Comparison of ENCODE assay signal across 8 cellular contexts in the genomic region with DNA sequence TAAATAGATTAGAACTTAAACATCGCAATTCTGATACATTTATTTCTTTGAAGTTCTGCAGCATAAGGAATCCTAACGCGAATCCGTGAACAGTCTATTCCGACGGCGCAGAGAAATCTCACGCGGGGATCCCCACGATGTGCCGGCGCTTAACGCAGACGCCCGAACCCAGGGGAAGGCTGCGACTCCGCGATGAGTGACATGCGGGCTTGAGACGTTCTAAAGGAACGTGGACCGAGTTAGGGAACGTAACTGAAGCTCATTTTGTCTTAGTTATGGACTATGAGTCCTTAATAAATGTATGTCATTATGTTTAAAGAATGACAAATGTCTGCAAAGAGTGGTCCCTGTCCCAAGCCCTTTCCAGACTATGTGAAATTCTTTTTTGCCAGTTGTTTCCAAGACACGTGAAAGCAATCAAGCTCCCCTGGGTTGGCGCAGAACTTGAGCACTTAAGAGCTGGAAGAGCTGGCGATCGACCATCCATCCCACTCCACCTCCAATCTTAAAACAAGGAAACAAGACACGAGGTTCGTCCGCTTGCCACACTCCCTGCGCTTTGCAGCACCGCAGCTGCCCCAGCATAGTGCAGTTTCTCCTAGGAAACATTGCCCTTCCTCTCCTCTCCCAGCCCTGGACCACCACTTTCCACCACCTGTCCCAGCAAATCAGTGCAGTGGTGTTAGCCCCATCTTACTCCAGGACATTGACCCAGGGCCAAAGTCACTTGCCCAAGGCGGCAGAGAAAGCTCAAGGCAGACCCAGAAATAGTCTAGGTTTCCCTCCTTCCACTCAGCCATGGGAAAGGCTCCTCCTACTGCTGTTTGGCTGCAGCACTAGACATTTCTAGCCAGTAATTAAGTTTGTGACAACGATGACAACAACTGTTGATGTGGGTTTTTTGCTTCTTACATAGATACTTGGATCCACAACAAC. TPM values are rescaled to one million over a fixed set of nuclear protein-coding genes. Genes with fewer than 3 reads are reported as not detected.
DNase-seq lines count a peak whose midpoint lies in the region; ATAC-seq and TF ChIP-seq lines count a peak whose summit lies in the region.

No MANE protein-coding gene starts in this region.

- TF ChIP-seq POLR2A in erythroblast (IDR thresholded peaks at IDR 0.05; ENCODE audit: low read length) = no peak

- in situ Hi-C loops in Panc1 (cut with HindIII; ENCODE audit: low pct_unique_long_range_greater_than_20kb, low sequenced_read_pairs) = no loop called here

- no peaks in the 10 kb centered on the region for H3K36me3 Mint-ChIP-seq in natural killer cell treated with Interleukin-12 subunit alpha and Interleukin-12 subunit beta and Interleukin-15 and Interleukin-18, amount 100 ng/mL, for 72 hours

- H3K27me3 ChIP-seq in Panc1 (ENCODE audit: control insufficient read depth, insufficient read depth, low read length) = no peaks in the 10 kb centered on the region

- 0 out of 2 replicates have a peak overlapping the region, but pooled peaks have one; percentile 17 for H3K27ac ChIP-seq in Panc1 (ENCODE audit: low read length)

- H3K4me3 Mint-ChIP-seq in natural killer cell treated with Interleukin-12 subunit alpha and Interleukin-12 subunit beta and Interleukin-15 and Interleukin-18, amount 100 ng/mL, for 72 hours = peak overlapping the region; percentile 47

- CTCF ChIA-PET in Panc1 (lab: Charles Lee) = no interaction called here

- ATAC-seq in Panc1 (no peak), GM19395 (IDR thresholded peaks at IDR 0.05; ENCODE audit: unreplicated experiment) (no peak), HG03135 (IDR thresholded peaks at IDR 0.05; ENCODE audit: unreplicated experiment) (no peak)
- ATAC-seq in natural killer cell treated with Interleukin-12 subunit alpha and Interleukin-12 subunit beta and Interleukin-15 and Interleukin-18, amount 100 ng/mL, for 72 hours = no peak

- no peaks in the 10 kb centered on the region for H3K9me3 Mint-ChIP-seq in natural killer cell treated with Interleukin-12 subunit alpha and Interleukin-12 subunit beta and Interleukin-15 and Interleukin-18, amount 100 ng/mL, for 72 hours

- peaks cover 41 to 54% of the 10 kb centered on the region in 2 donors for H3K27me3 Mint-ChIP-seq in natural killer cell treated with Interleukin-12 subunit alpha and Interleukin-12 subunit beta and Interleukin-15 and Interleukin-18, amount 100 ng/mL, for 72 hours

- H3K36me3 ChIP-seq in Panc1 (ENCODE audit: control insufficient read depth, insufficient read depth, low read length) = no peaks in the 10 kb centered on the region; the same call in 1 of the 2 replicates

- H3K4me1 Mint-ChIP-seq in natural killer cell treated with Interleukin-12 subunit alpha and Interleukin-12 subunit beta and Interleukin-15 and Interleukin-18, amount 100 ng/mL, for 72 hours (ENCODE audit: low read depth in 2 of 2) = peaks cover 0 to 4% of the 10 kb centered on the region in 2 donors

- POLR2A ChIA-PET in Panc1 (lab: Charles Lee) = interaction anchor here (0.5 kb wide), 1 partner anchor 51 kb away, joined by 4 read pairs; no protein-coding TSS in a partner anchor

- no peak overlapping the region for H3K27ac Mint-ChIP-seq in natural killer cell treated with Interleukin-12 subunit alpha and Interleukin-12 subunit beta and Interleukin-15 and Interleukin-18, amount 100 ng/mL, for 72 hours

- DNase-seq in Panc1 (ENCODE audit: low read depth, low spot score) (no peak), erythroblast (lab: John Stamatoyannopoulos, UW) (peak; percentile 25 to 31), DMS153 (lab: John Stamatoyannopoulos, UW) (no peak), NCI-H446 (lab: John Stamatoyannopoulos, UW) (no peak)
- DNase-seq in natural killer cell treated with Interleukin-12 subunit alpha and Interleukin-12 subunit beta and Interleukin-15 and Interleukin-18, amount 100 ng/mL, for 72 hours (ENCODE audit: low spot score) = no peak

- no peaks in the 10 kb centered on the region for H3K9me3 ChIP-seq in Panc1 (ENCODE audit: control insufficient read depth, insufficient read depth, low read depth, low read length)

- TF ChIP-seq CTCF in Panc1 (IDR thresholded peaks at IDR 0.05) = no peak

- peaks cover 19% of the 10 kb centered on the region for H3K4me1 ChIP-seq in Panc1 (ENCODE audit: control insufficient read depth, insufficient read depth, low read length)

- BruUV-seq in Panc1 (replicated peaks; lab: Mats Ljungman, UMichigan) = TSS peak; percentile 55

- intact Hi-C loops in Panc1 (cut with micrococcal nuclease; ENCODE audit: unreplicated experiment) = loop anchor here (10.0 kb wide), 1 partner anchor 152 kb away; no protein-coding TSS in a partner anchor

- H3K4me3 ChIP-seq in GM08714 (ENCODE audit: low read length) (peak overlapping the region; percentile 48; the same call in 1 of the 2 replicates), Panc1 (ENCODE audit: low read depth in 2 of 2, low read length in 2 of 2) (peak overlapping the region; percentile 64 to 70)

RNA-seq across cellular contexts. Expression of gene PARD3, which starts 1.2 kb away (rescaled TPM):
- total RNA-seq in Panc1 (2021; ENCODE audit: unreplicated experiment) = 29.8 TPM
- 17.4 TPM for polyA plus RNA-seq in Panc1 (2012; ENCODE audit: insufficient read length)
- under 1 TPM in 1 of 2 donors, not detected in 1; 0.56 TPM for total RNA-seq in natural killer cell treated with Interleukin-12 subunit alpha and Interleukin-12 subunit beta and Interleukin-15 and Interleukin-18, amount 100 ng/mL, for 72 hours

Comparison
In these comparisons a context has a peak if more than half of its experiments do, and no peak if none do; other contexts are left out.
1. DNase-seq: peak in erythroblast (2 of 2); none in Panc1 (single experiment), natural killer cell treated with Interleukin-12 subunit alpha and Interleukin-12 subunit beta and Interleukin-15 and Interleukin-18, amount 100 ng/mL, for 72 hours (single experiment), DMS153 (single experiment) and NCI-H446 (0 of 2).
2. RNA of gene PARD3, which starts 1.2 kb away (total RNA-seq): 29.8 TPM in Panc1 (single experiment); 0.56 TPM in natural killer cell treated with Interleukin-12 subunit alpha and Interleukin-12 subunit beta and Interleukin-15 and Interleukin-18, amount 100 ng/mL, for 72 hours; every median in the first group is over 10 times any median in the second.